ENCODE assay signal across 9 cellular contexts in genomic region chr15:52252781-52253180, GRCh38. TPM values are rescaled to one million over a fixed set of nuclear protein-coding genes. Genes with fewer than 3 reads are reported as not detected.
A peak's percentile ranks its signal among the peaks of the same experiment; 100 is the strongest.
DNase-seq lines count a peak whose midpoint lies in the region; ATAC-seq and TF ChIP-seq lines count a peak whose summit lies in the region.
"Had no signal": no experiment of that assay in that cellular context is flagged by ENCODE, and none has a peak within 500 bp of the region (broad histone marks: within the 10 kb centered on the region; RNA-seq: fewer than 3 reads in every experiment).

No MANE protein-coding gene starts in this region.

- TF ChIP-seq POLR2A in vagina (IDR thresholded peaks at IDR 0.05), result no peak
- TF ChIP-seq POLR2A in sigmoid colon (IDR thresholded peaks at IDR 0.05), result no peak

- TF ChIP-seq CTCF in hepatocyte (IDR thresholded peaks at IDR 0.05; ENCODE audit: poor library complexity) (no peak), vagina (IDR thresholded peaks at IDR 0.05) (no peak), progenitor cell of endocrine pancreas (IDR thresholded peaks at IDR 0.05; ENCODE audit: unreplicated experiment) (no peak), sigmoid colon (IDR thresholded peaks at IDR 0.05) (no peak)

- no peak overlapping the region for H3K4me3 ChIP-seq in hepatocyte
- H3K4me3 ChIP-seq in vagina, result no peak overlapping the region
- H3K4me3 ChIP-seq in sigmoid colon, result no peak overlapping the region
- H3K4me3 ChIP-seq: adrenal gland had no signal

- H3K4me2 ChIP-seq in hepatocyte, result no peak overlapping the region

- CTCF ChIA-PET in activated naive CD4-positive, alpha-beta T cell treated with anti-CD3 and anti-CD28 coated beads, Interleukin-2, amount 10 ng/mL, durations not matched to agents 7 days and 5 days (lab: Charles Lee), result interaction anchor here (0.7 to 7.4 kb wide), 9 partner anchors 8 to 482 kb away, joined by 3 to 80 read pairs (median 4); no protein-coding TSS in a partner anchor

- H2AFZ ChIP-seq in hepatocyte, result no peak overlapping the region

- no peak overlapping the region for H3K4me3 Mint-ChIP-seq in activated naive CD4-positive, alpha-beta T cell treated with anti-CD3 and anti-CD28 coated beads, Interleukin-2, amount 10 ng/mL, durations not matched to agents 7 days and 5 days
- peak overlapping the region; percentile 8 to 25 for H3K4me3 Mint-ChIP-seq in activated T-cell treated with anti-CD3 and anti-CD28 coated beads, Interleukin-2, amount 50 U/mL, for 72 hours
- H3K4me3 Mint-ChIP-seq in progenitor cell of endocrine pancreas (ENCODE audit: low read depth), result no peak overlapping the region

- no peak for TF ChIP-seq EP300 in sigmoid colon (IDR thresholded peaks at IDR 0.05)

- peak; percentile 60 to 88 for ATAC-seq in activated naive CD4-positive, alpha-beta T cell treated with anti-CD3 and anti-CD28 coated beads, Interleukin-2, amount 50 U/mL, for 72 hours
- peak; percentile 83 to 84 for ATAC-seq in activated T-cell treated with anti-CD3 and anti-CD28 coated beads, Interleukin-2, amount 50 U/mL, for 72 hours (replicated peaks in 1 of 2)
- ATAC-seq in HG03460 (IDR thresholded peaks at IDR 0.05; ENCODE audit: unreplicated experiment), result no peak

- no peaks in the 10 kb centered on the region for H3K36me3 ChIP-seq in hepatocyte (replicated peaks; ENCODE audit: insufficient read depth, low read depth)
- no peaks in the 10 kb centered on the region for H3K36me3 ChIP-seq in vagina
- no peaks in the 10 kb centered on the region for H3K36me3 ChIP-seq in sigmoid colon
- H3K36me3 ChIP-seq: adrenal gland had no signal

- peaks cover 31% of the 10 kb centered on the region for H3K4me1 Mint-ChIP-seq in activated naive CD4-positive, alpha-beta T cell treated with anti-CD3 and anti-CD28 coated beads, Interleukin-2, amount 10 ng/mL, durations not matched to agents 7 days and 5 days
- peaks cover 42% of the 10 kb centered on the region for H3K4me1 Mint-ChIP-seq in activated T-cell treated with anti-CD3 and anti-CD28 coated beads, Interleukin-2, amount 50 U/mL, for 72 hours (ENCODE audit: low read depth)
- H3K4me1 Mint-ChIP-seq in progenitor cell of endocrine pancreas (ENCODE audit: low read depth), result peaks cover 13% of the 10 kb centered on the region

- H3K27ac ChIP-seq in hepatocyte (peak overlapping the region; percentile 65), vagina (peak overlapping the region; percentile 75), sigmoid colon (no peak overlapping the region)
- H3K27ac ChIP-seq: adrenal gland had no signal

- no peaks in the 10 kb centered on the region for H3K27me3 ChIP-seq in hepatocyte
- no peaks in the 10 kb centered on the region for H3K27me3 ChIP-seq in vagina
- no peaks in the 10 kb centered on the region for H3K27me3 ChIP-seq in sigmoid colon
- H3K27me3 ChIP-seq: adrenal gland had no signal

- no peaks in the 10 kb centered on the region for H3K36me3 Mint-ChIP-seq in activated naive CD4-positive, alpha-beta T cell treated with anti-CD3 and anti-CD28 coated beads, Interleukin-2, amount 50 U/mL, for 72 hours
- no peaks in the 10 kb centered on the region for H3K36me3 Mint-ChIP-seq in activated naive CD4-positive, alpha-beta T cell treated with anti-CD3 and anti-CD28 coated beads, Interleukin-2, amount 10 ng/mL, durations not matched to agents 7 days and 5 days
- H3K36me3 Mint-ChIP-seq in activated T-cell treated with anti-CD3 and anti-CD28 coated beads, Interleukin-2, amount 50 U/mL, for 72 hours (ENCODE audit: insufficient read depth in 2 of 2), result no peaks in the 10 kb centered on the region
- peaks cover 26% of the 10 kb centered on the region for H3K36me3 Mint-ChIP-seq in progenitor cell of endocrine pancreas (ENCODE audit: insufficient read depth)

- H3K9me3 ChIP-seq in hepatocyte (ENCODE audit: low read depth), result no peaks in the 10 kb centered on the region
- H3K9me3 ChIP-seq in vagina, result no peaks in the 10 kb centered on the region
- H3K9me3 ChIP-seq in sigmoid colon, result no peaks in the 10 kb centered on the region
- H3K9me3 ChIP-seq: adrenal gland had no signal

- intact Hi-C loops in vagina (cut with DNase I), result no loop called here
- intact Hi-C loops in sigmoid colon (cut with DNase I), result no loop called here

- peak in 1 of 2 donors; percentile 14 for DNase-seq in activated naive CD4-positive, alpha-beta T cell treated with anti-CD3 and anti-CD28 coated beads, Interleukin-2, amount 50 U/mL, for 72 hours (ENCODE audit: low spot score in 2 of 2)
- no peak for DNase-seq in activated naive CD4-positive, alpha-beta T cell treated with anti-CD3 and anti-CD28 coated beads, Interleukin-2, amount 10 ng/mL, durations not matched to agents 7 days and 5 days
- peak in 1 of 2 donors; percentile 23 for DNase-seq in activated T-cell treated with anti-CD3 and anti-CD28 coated beads, Interleukin-2, amount 50 U/mL, for 72 hours
- DNase-seq in hepatocyte (ENCODE audit: low spot score), result peak; percentile 57
- no peak for DNase-seq in vagina (ENCODE audit: extremely low spot score in 2 of 2)
- DNase-seq in progenitor cell of endocrine pancreas (ENCODE audit: low spot score, unreplicated experiment), result no peak
- no peak for DNase-seq in sigmoid colon
- DNase-seq: adrenal gland had no signal

- H3K9me2 ChIP-seq in hepatocyte (replicated peaks; ENCODE audit: insufficient read depth), result no peaks in the 10 kb centered on the region

- peak overlapping the region in 1 of 2 donors; percentile 66 for H3K27ac Mint-ChIP-seq in activated naive CD4-positive, alpha-beta T cell treated with anti-CD3 and anti-CD28 coated beads, Interleukin-2, amount 50 U/mL, for 72 hours
- no peak overlapping the region for H3K27ac Mint-ChIP-seq in activated naive CD4-positive, alpha-beta T cell treated with anti-CD3 and anti-CD28 coated beads, Interleukin-2, amount 10 ng/mL, durations not matched to agents 7 days and 5 days
- H3K27ac Mint-ChIP-seq in activated T-cell treated with anti-CD3 and anti-CD28 coated beads, Interleukin-2, amount 50 U/mL, for 72 hours, result no peak overlapping the region
- no peak overlapping the region for H3K27ac Mint-ChIP-seq in progenitor cell of endocrine pancreas

- H4K20me1 ChIP-seq in hepatocyte (ENCODE audit: insufficient read depth, poor library complexity, severe bottlenecking), result no peaks in the 10 kb centered on the region

- 71% methylated on average over 4 of the region's 4 CpGs for WGBS in hepatocyte (ENCODE audit: low lambda C conversion rate, missing lambda C conversion rate)
- WGBS in sigmoid colon, 2 donors, result 55 to 68% methylated on average over 4 of the region's 4 CpGs

- H3K9me3 Mint-ChIP-seq in activated naive CD4-positive, alpha-beta T cell treated with anti-CD3 and anti-CD28 coated beads, Interleukin-2, amount 50 U/mL, for 72 hours, result no peaks in the 10 kb centered on the region
- H3K9me3 Mint-ChIP-seq in activated naive CD4-positive, alpha-beta T cell treated with anti-CD3 and anti-CD28 coated beads, Interleukin-2, amount 10 ng/mL, durations not matched to agents 7 days and 5 days, result no peaks in the 10 kb centered on the region
- no peaks in the 10 kb centered on the region for H3K9me3 Mint-ChIP-seq in activated T-cell treated with anti-CD3 and anti-CD28 coated beads, Interleukin-2, amount 50 U/mL, for 72 hours
- no peaks in the 10 kb centered on the region for H3K9me3 Mint-ChIP-seq in progenitor cell of endocrine pancreas (ENCODE audit: low read depth)

- H3K4me1 ChIP-seq in hepatocyte (ENCODE audit: insufficient read depth) (peaks cover 5% of the 10 kb centered on the region), vagina (peaks cover 10% of the 10 kb centered on the region), sigmoid colon (no peaks in the 10 kb centered on the region)
- H3K4me1 ChIP-seq: adrenal gland had no signal

- H3K27me3 Mint-ChIP-seq in activated naive CD4-positive, alpha-beta T cell treated with anti-CD3 and anti-CD28 coated beads, Interleukin-2, amount 10 ng/mL, durations not matched to agents 7 days and 5 days, result peaks cover 20% of the 10 kb centered on the region
- H3K27me3 Mint-ChIP-seq in activated T-cell treated with anti-CD3 and anti-CD28 coated beads, Interleukin-2, amount 50 U/mL, for 72 hours (ENCODE audit: low read depth), result no peaks in the 10 kb centered on the region
- no peaks in the 10 kb centered on the region for H3K27me3 Mint-ChIP-seq in progenitor cell of endocrine pancreas

- no peaks in the 10 kb centered on the region for H3K79me2 ChIP-seq in hepatocyte

RNA-seq across cellular contexts. Expression of gene MYO5C, which starts 42.8 kb away (rescaled TPM):
- total RNA-seq in activated naive CD4-positive, alpha-beta T cell treated with anti-CD3 and anti-CD28 coated beads, Interleukin-2, amount 50 U/mL, for 72 hours, result 1 to 10 TPM; 1.0 to 1.1 TPM
- total RNA-seq in activated T-cell treated with anti-CD3 and anti-CD28 coated beads, Interleukin-2, amount 50 U/mL, for 72 hours, result 1 to 10 TPM in 1 of 2 donors, under 1 TPM in 1; 0.69 to 1.6 TPM
- total RNA-seq in hepatocyte, result 15.7 and 18.2 TPM in 2 replicates
- polyA plus RNA-seq in hepatocyte, result 6.7 and 10.2 TPM in 2 replicates
- 10.3 TPM for total RNA-seq in vagina
- 63.9 and 65.6 TPM in 2 replicates for total RNA-seq in progenitor cell of endocrine pancreas
- 10 to 100 TPM in 1 of 4 donors, 1 to 10 TPM in 3; 3.6 to 11.9 (median 5.3) TPM for total RNA-seq in sigmoid colon
- 10 to 100 TPM; 12.0 to 16.5 (median 16.4) TPM for polyA plus RNA-seq in sigmoid colon

Comparison
In these comparisons a context has a peak if more than half of its experiments do, and no peak if none do; other contexts are left out.
1. H3K4me3 Mint-ChIP-seq: peak in activated T-cell treated with anti-CD3 and anti-CD28 coated beads, Interleukin-2, amount 50 U/mL, for 72 hours (2 of 2); none in activated naive CD4-positive, alpha-beta T cell treated with anti-CD3 and anti-CD28 coated beads, Interleukin-2, amount 10 ng/mL, durations not matched to agents 7 days and 5 days (single experiment) and progenitor cell of endocrine pancreas (single experiment).
2. H3K27ac ChIP-seq: peak in hepatocyte (single experiment) and vagina (single experiment); none in sigmoid colon (0 of 4).